In the genomic region with DNA sequence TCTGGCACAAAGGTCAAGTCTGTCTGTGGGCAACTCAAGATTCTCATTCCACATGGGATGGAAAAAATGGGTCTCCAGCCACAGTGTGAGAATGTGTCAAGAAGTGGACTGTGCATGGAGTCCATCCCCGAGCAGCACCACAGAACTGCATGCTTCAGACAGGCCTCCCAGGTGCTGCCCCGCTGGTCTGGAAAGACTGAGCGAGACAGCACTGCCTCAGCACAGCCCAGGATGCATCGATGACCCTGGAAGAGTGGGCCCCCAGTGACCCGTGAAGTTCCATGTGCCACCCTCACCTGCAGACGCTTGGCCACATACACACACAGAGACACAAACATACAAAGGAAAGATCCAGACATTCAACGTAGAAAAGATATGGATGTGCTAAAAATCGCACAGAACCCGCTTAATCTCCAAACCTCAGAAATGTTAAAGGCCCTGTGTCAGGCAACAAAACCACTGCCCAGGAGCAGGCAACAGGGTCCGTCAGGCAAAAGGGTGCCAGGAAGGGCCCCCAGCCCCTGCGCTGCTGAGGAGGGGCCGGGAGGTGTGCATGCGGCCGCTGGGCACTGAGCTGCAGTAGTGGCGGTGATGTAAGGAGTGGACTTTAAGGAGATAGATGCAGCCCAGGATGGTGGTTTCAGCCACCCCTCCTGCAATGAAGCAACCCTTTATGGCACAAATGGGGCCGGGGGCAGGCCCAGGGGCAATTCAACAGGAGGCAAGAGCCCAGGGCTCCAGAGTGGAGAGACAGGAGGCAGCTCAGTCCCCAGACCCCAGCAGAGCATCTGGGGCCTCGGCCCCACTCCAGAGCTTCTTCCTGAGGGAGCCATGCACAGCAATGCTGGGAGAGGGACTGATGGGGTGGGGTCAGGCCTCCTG, we compare ENCODE assay signal across 21 cellular contexts.
DNase-seq lines count a peak whose midpoint lies in the region; ATAC-seq lines count a peak whose summit lies in the region.
"Had no signal": no experiment of that assay in that cellular context is flagged by ENCODE, and none has a peak within 500 bp of the region (broad histone marks: within the 10 kb centered on the region; RNA-seq: fewer than 3 reads in every experiment).

No MANE protein-coding gene starts in this region.

- peak overlapping the region; percentile 27 to 58 for H3K27ac Mint-ChIP-seq in stimulated activated naive CD8-positive, alpha-beta T cell treated with anti-CD3 and anti-CD28 coated beads, Interleukin-15, amount 100 ng/mL, for 72 hours
- H3K27ac Mint-ChIP-seq: activated B cell treated with CpG ODN at 0.5 μM for 24 hours, H9, IgD-negative memory B cell had no signal

- H3K23ac ChIP-seq in neuronal stem cell (ENCODE audit: low read depth, low read length, poor library complexity) = peak overlapping the region; percentile 88

- no peak overlapping the region for H2BK15ac ChIP-seq in neuronal stem cell (ENCODE audit: low read length)

- WGBS in neuronal stem cell (ENCODE audit: extremely low coverage in 2 of 2, insufficient read length in 2 of 2, insufficient replicate concordance in 1 of 2), 2 donors = no CpG with 5 or more reads among the region's 17 CpGs

- no peak for ATAC-seq in stimulated activated naive CD8-positive, alpha-beta T cell treated with anti-CD3 and anti-CD28 coated beads, Interleukin-15, amount 100 ng/mL, for 72 hours
- ATAC-seq in stimulated activated naive CD8-positive, alpha-beta T cell treated with anti-CD3 and anti-CD28 coated beads, Interleukin-15, Interleukin-2, amounts not matched to agents 100 U/mL and 50 U/mL, for 24 hours = no peak

- no peak overlapping the region for H3K14ac ChIP-seq in neuronal stem cell (ENCODE audit: low read length)

- no peaks in the 10 kb centered on the region for H3K27me3 Mint-ChIP-seq in stimulated activated naive CD8-positive, alpha-beta T cell treated with anti-CD3 and anti-CD28 coated beads, Interleukin-15, amount 100 ng/mL, for 72 hours
- H3K27me3 Mint-ChIP-seq: activated B cell treated with CpG ODN at 0.5 μM for 24 hours, IgD-negative memory B cell had no signal

- peaks cover 6% of the 10 kb centered on the region for H3K4me1 Mint-ChIP-seq in stimulated activated naive CD8-positive, alpha-beta T cell treated with anti-CD3 and anti-CD28 coated beads, Interleukin-15, amount 100 ng/mL, for 72 hours
- H3K4me1 Mint-ChIP-seq: activated B cell treated with CpG ODN at 0.5 μM for 24 hours had no signal

- H3K79me1 ChIP-seq in neuronal stem cell (ENCODE audit: low read depth, low read length) = peaks cover 6% of the 10 kb centered on the region

- no peak overlapping the region for H3K18ac ChIP-seq in neuronal stem cell (ENCODE audit: low read length)

- H4K91ac ChIP-seq in neuronal stem cell (ENCODE audit: low read depth, low read length, poor library complexity) = no peak overlapping the region

- H4K8ac ChIP-seq in neuronal stem cell (ENCODE audit: low read depth, low read length) = no peak overlapping the region

- H3K9ac ChIP-seq in neuronal stem cell (ENCODE audit: low read depth, low read length, poor library complexity) = no peak overlapping the region

- no peaks in the 10 kb centered on the region for H3K9me3 ChIP-seq in neuronal stem cell (replicated peaks in 1 of 2; ENCODE audit: control insufficient read depth in 2 of 2, insufficient read depth in 1 of 2, low read depth in 1 of 2, low read length in 2 of 2)
- no peaks in the 10 kb centered on the region for H3K9me3 ChIP-seq in SJCRH30 (replicated peaks)

- H3K4me3 ChIP-seq in neuronal stem cell (ENCODE audit: low read length in 2 of 2) = no peak overlapping the region
- no peak overlapping the region for H3K4me3 ChIP-seq in SJCRH30
- H3K4me3 ChIP-seq: dorsolateral prefrontal cortex, PC-9, skin epidermis had no signal

- no peak overlapping the region for H2BK5ac ChIP-seq in neuronal stem cell (ENCODE audit: low read length)

- H3K36me3 ChIP-seq in neuronal stem cell (replicated peaks in 1 of 2; ENCODE audit: control insufficient read depth in 2 of 2, insufficient read depth in 2 of 2, low read length in 2 of 2) (peaks cover 30 to 53% of the 10 kb centered on the region in 2 donors), SJCRH30 (no peaks in the 10 kb centered on the region)

- no peak overlapping the region for H3K4me2 ChIP-seq in neuronal stem cell (ENCODE audit: insufficient read depth, low read length, poor library complexity, severe bottlenecking)
- H3K4me2 ChIP-seq: PC-9 had no signal

- no peak overlapping the region for H2BK12ac ChIP-seq in neuronal stem cell (ENCODE audit: low read length)

- H3K4ac ChIP-seq in neuronal stem cell (ENCODE audit: low read length) = no peak overlapping the region

- no peaks in the 10 kb centered on the region for H3K27me3 ChIP-seq in neuronal stem cell (ENCODE audit: control insufficient read depth in 3 of 3, insufficient read depth in 3 of 3, low read depth in 1 of 3, low read length in 3 of 3)
- no peaks in the 10 kb centered on the region for H3K27me3 ChIP-seq in SJCRH30
- H3K27me3 ChIP-seq: dorsolateral prefrontal cortex had no signal

- H2AK5ac ChIP-seq in neuronal stem cell (ENCODE audit: low read depth, low read length) = no peak overlapping the region

- no peak overlapping the region for H2BK120ac ChIP-seq in neuronal stem cell (ENCODE audit: low read depth, low read length)

- no peaks in the 10 kb centered on the region for H3K9me3 Mint-ChIP-seq in stimulated activated naive CD8-positive, alpha-beta T cell treated with anti-CD3 and anti-CD28 coated beads, Interleukin-15, amount 100 ng/mL, for 72 hours
- H3K9me3 Mint-ChIP-seq: activated B cell treated with CpG ODN at 0.5 μM for 24 hours, H9, IgD-negative memory B cell had no signal

- H3K4me1 ChIP-seq in neuronal stem cell (ENCODE audit: control insufficient read depth in 2 of 2, insufficient read depth in 1 of 2, low read depth in 1 of 2, low read length in 2 of 2) = no peaks in the 10 kb centered on the region
- no peaks in the 10 kb centered on the region for H3K4me1 ChIP-seq in SJCRH30

- no peak overlapping the region for H2AFZ ChIP-seq in neuronal stem cell (ENCODE audit: low read length)
- H2AFZ ChIP-seq: PC-9 had no signal

- no peak overlapping the region for H3K27ac ChIP-seq in neuronal stem cell (replicated peaks; ENCODE audit: low read length)
- H3K27ac ChIP-seq in SJCRH30 = no peak overlapping the region
- H3K27ac ChIP-seq: dorsolateral prefrontal cortex, PC-9, skin epidermis had no signal

- no peak for DNase-seq in stimulated activated naive CD8-positive, alpha-beta T cell treated with anti-CD3 and anti-CD28 coated beads, Interleukin-15, amount 100 ng/mL, for 72 hours
- no peak for DNase-seq in stimulated activated naive CD8-positive, alpha-beta T cell treated with anti-CD3 and anti-CD28 coated beads, Interleukin-15, Interleukin-2, amounts not matched to agents 100 U/mL and 50 U/mL, for 24 hours
- DNase-seq in iPS-NIHi7 (ENCODE audit: extremely low spot score) = peak; percentile 6
- DNase-seq in neuronal stem cell (ENCODE audit: low spot score) = no peak
- peak; percentile 37 for DNase-seq in ureter (ENCODE audit: low spot score)
- no peak for DNase-seq in globus pallidus (ENCODE audit: low spot score)
- no peak for DNase-seq in NCI-H510A (lab: John Stamatoyannopoulos, UW)
- DNase-seq in SJCRH30 = no peak
- DNase-seq: activated B cell treated with CpG ODN at 0.5 μM for 24 hours; activated CD4-positive, alpha-beta T cell treated with anti-CD3 and anti-CD28 coated beads, Interleukin-2, amount 50 U/mL, for 4 hours; activated gamma-delta T cell treated with Interleukin-2 at 50 U/mL for 16 hours; cerebellar nuclear complex; NCI-H1092; NCI-H187; NCI-H2171 treated with DMSO at 0.1 percent for 48 hours; PC-9; SHP77 had no signal

- no peak overlapping the region for H3K4me3 Mint-ChIP-seq in stimulated activated naive CD8-positive, alpha-beta T cell treated with anti-CD3 and anti-CD28 coated beads, Interleukin-15, amount 100 ng/mL, for 72 hours
- H3K4me3 Mint-ChIP-seq: activated B cell treated with CpG ODN at 0.5 μM for 24 hours, H9 had no signal

Comparison
In these comparisons a context has a peak if more than half of its experiments do, and no peak if none do; other contexts are left out.
1. DNase-seq: peak in iPS-NIHi7 (single experiment) and ureter (single experiment); none in stimulated activated naive CD8-positive, alpha-beta T cell treated with anti-CD3 and anti-CD28 coated beads, Interleukin-15, amount 100 ng/mL, for 72 hours (0 of 2), stimulated activated naive CD8-positive, alpha-beta T cell treated with anti-CD3 and anti-CD28 coated beads, Interleukin-15, Interleukin-2, amounts not matched to agents 100 U/mL and 50 U/mL, for 24 hours (single experiment), neuronal stem cell (single experiment), globus pallidus (single experiment), NCI-H510A (single experiment) and SJCRH30 (0 of 2).